In genomic region chr14:21102472-21103164, GRCh38 we compare ENCODE assay signal across 9 cellular contexts. TPM values are rescaled to one million over a fixed set of nuclear protein-coding genes. Genes with fewer than 3 reads are reported as not detected.
DNase-seq lines count a peak whose midpoint lies in the region; ATAC-seq and TF ChIP-seq lines count a peak whose summit lies in the region.
"Had no signal": no experiment of that assay in that cellular context is flagged by ENCODE, and none has a peak within 500 bp of the region (broad histone marks: within the 10 kb centered on the region; RNA-seq: fewer than 3 reads in every experiment).

No MANE protein-coding gene starts in this region.

- H3K27me3 Mint-ChIP-seq in stimulated activated naive CD8-positive, alpha-beta T cell treated with anti-CD3 and anti-CD28 coated beads, Interleukin-15, Interleukin-2, amounts not matched to agents 100 ng/mL and 50 ng/mL, for 24 hours, result peaks cover 9% of the 10 kb centered on the region
- H3K27me3 Mint-ChIP-seq in activated T-helper 1 cell treated with anti-CD3 and anti-CD28 coated beads, Interleukin-12 subunit alpha, Interleukin-12 subunit beta, Interleukin-2, Interleukin-4 antibody, amounts not matched to agents 30 ng/mL and 10 ng/mL and 1 ng/mL, durations not matched to agents 14 hours and 24 hours and 36 hours (ENCODE audit: insufficient read depth), result peaks cover 9% of the 10 kb centered on the region

- intact Hi-C loops in activated T-helper 1 cell treated with anti-CD3 and anti-CD28 coated beads, Interleukin-12 subunit alpha, Interleukin-12 subunit beta, Interleukin-2, Interleukin-4 antibody, amounts not matched to agents 30 ng/mL and 10 ng/mL and 1 ng/mL, durations not matched to agents 14 hours and 24 hours and 36 hours (cut with micrococcal nuclease), result loop anchor here (1.0 to 10.0 kb wide), 6 partner anchors 113 to 640 kb away; partner anchors contain the start of genes CHD8, HNRNPC, METTL17 and PIP4P1
- intact Hi-C loops in vagina (cut with DNase I), result loop anchor here (5.0 kb wide), 1 partner anchor 75 kb away; the partner anchor contains the start of gene NDRG2

- no peak for ATAC-seq in stimulated activated naive CD8-positive, alpha-beta T cell treated with anti-CD3 and anti-CD28 coated beads, Interleukin-15, Interleukin-2, amounts not matched to agents 100 U/mL and 50 U/mL, for 24 hours
- ATAC-seq in HG02852 (IDR thresholded peaks at IDR 0.05; ENCODE audit: unreplicated experiment), result no peak

- no peaks in the 10 kb centered on the region for H3K36me3 ChIP-seq in vagina

- H3K4me3 Mint-ChIP-seq in stimulated activated naive CD8-positive, alpha-beta T cell treated with anti-CD3 and anti-CD28 coated beads, Interleukin-15, Interleukin-2, amounts not matched to agents 100 ng/mL and 50 ng/mL, for 24 hours, result peak overlapping the region; percentile 84
- H3K4me3 Mint-ChIP-seq in activated T-helper 1 cell treated with anti-CD3 and anti-CD28 coated beads, Interleukin-12 subunit alpha, Interleukin-12 subunit beta, Interleukin-2, Interleukin-4 antibody, amounts not matched to agents 30 ng/mL and 10 ng/mL and 1 ng/mL, durations not matched to agents 14 hours and 24 hours and 36 hours, result peak overlapping the region; percentile 93

- H3K9me3 Mint-ChIP-seq in stimulated activated naive CD8-positive, alpha-beta T cell treated with anti-CD3 and anti-CD28 coated beads, Interleukin-15, Interleukin-2, amounts not matched to agents 100 ng/mL and 50 ng/mL, for 24 hours, result no peaks in the 10 kb centered on the region
- no peaks in the 10 kb centered on the region for H3K9me3 Mint-ChIP-seq in activated T-helper 1 cell treated with anti-CD3 and anti-CD28 coated beads, Interleukin-12 subunit alpha, Interleukin-12 subunit beta, Interleukin-2, Interleukin-4 antibody, amounts not matched to agents 30 ng/mL and 10 ng/mL and 1 ng/mL, durations not matched to agents 14 hours and 24 hours and 36 hours

- H3K36me3 Mint-ChIP-seq in stimulated activated naive CD8-positive, alpha-beta T cell treated with anti-CD3 and anti-CD28 coated beads, Interleukin-15, Interleukin-2, amounts not matched to agents 100 ng/mL and 50 ng/mL, for 24 hours (ENCODE audit: low read depth), result no peaks in the 10 kb centered on the region
- H3K36me3 Mint-ChIP-seq in activated T-helper 1 cell treated with anti-CD3 and anti-CD28 coated beads, Interleukin-12 subunit alpha, Interleukin-12 subunit beta, Interleukin-2, Interleukin-4 antibody, amounts not matched to agents 30 ng/mL and 10 ng/mL and 1 ng/mL, durations not matched to agents 14 hours and 24 hours and 36 hours (ENCODE audit: low read depth), result peaks cover 1% of the 10 kb centered on the region

- H3K27me3 ChIP-seq in layer of hippocampus (ENCODE audit: control insufficient read depth, insufficient read depth, low read length) (no peaks in the 10 kb centered on the region), vagina (no peaks in the 10 kb centered on the region)

- H3K27ac Mint-ChIP-seq in stimulated activated naive CD8-positive, alpha-beta T cell treated with anti-CD3 and anti-CD28 coated beads, Interleukin-15, Interleukin-2, amounts not matched to agents 100 ng/mL and 50 ng/mL, for 24 hours, result no peak overlapping the region
- H3K27ac Mint-ChIP-seq in activated T-helper 1 cell treated with anti-CD3 and anti-CD28 coated beads, Interleukin-12 subunit alpha, Interleukin-12 subunit beta, Interleukin-2, Interleukin-4 antibody, amounts not matched to agents 30 ng/mL and 10 ng/mL and 1 ng/mL, durations not matched to agents 14 hours and 24 hours and 36 hours, result peak overlapping the region; percentile 97

- DNase-seq in stimulated activated naive CD8-positive, alpha-beta T cell treated with anti-CD3 and anti-CD28 coated beads, Interleukin-15, Interleukin-2, amounts not matched to agents 100 U/mL and 50 U/mL, for 24 hours, result no peak
- DNase-seq in activated T-helper 1 cell treated with anti-CD3 and anti-CD28 coated beads, Interleukin-12 subunit alpha, Interleukin-12 subunit beta, Interleukin-2, Interleukin-4 antibody, amounts not matched to agents 30 ng/mL and 10 ng/mL and 1 ng/mL, durations not matched to agents 14 hours and 24 hours and 36 hours (ENCODE audit: low spot score), result no peak
- DNase-seq in vagina (ENCODE audit: extremely low spot score in 2 of 2) (no peak), EL (no peak), NOMO-1 treated with dmso at 0.1 percent for 144 hours (lab: John Stamatoyannopoulos, UW; ENCODE audit: unreplicated experiment) (no peak)

- TF ChIP-seq POLR2A in vagina (IDR thresholded peaks at IDR 0.05), result no peak

- H3K27ac ChIP-seq in layer of hippocampus (ENCODE audit: low read depth, low read length), result peak overlapping the region; percentile 99
- H3K27ac ChIP-seq in vagina, result peak overlapping the region; percentile 99

- TF ChIP-seq CTCF in vagina (IDR thresholded peaks at IDR 0.05), result no peak

- H3K4me1 Mint-ChIP-seq in stimulated activated naive CD8-positive, alpha-beta T cell treated with anti-CD3 and anti-CD28 coated beads, Interleukin-15, Interleukin-2, amounts not matched to agents 100 ng/mL and 50 ng/mL, for 24 hours (ENCODE audit: low read depth), result peaks cover 45% of the 10 kb centered on the region
- peaks cover 59% of the 10 kb centered on the region for H3K4me1 Mint-ChIP-seq in activated T-helper 1 cell treated with anti-CD3 and anti-CD28 coated beads, Interleukin-12 subunit alpha, Interleukin-12 subunit beta, Interleukin-2, Interleukin-4 antibody, amounts not matched to agents 30 ng/mL and 10 ng/mL and 1 ng/mL, durations not matched to agents 14 hours and 24 hours and 36 hours (ENCODE audit: low read depth)

- H3K9me3 ChIP-seq in vagina, result no peaks in the 10 kb centered on the region

- no peak overlapping the region for H3K4me3 ChIP-seq in vagina

- H3K4me1 ChIP-seq in vagina, result peaks cover 58% of the 10 kb centered on the region

RNA-seq across cellular contexts. Expression of gene TMEM253, which starts 1.8 kb away (rescaled TPM):
- not detected in 2 replicates for total RNA-seq in activated T-helper 1 cell treated with anti-CD3 and anti-CD28 coated beads, Interleukin-12 subunit alpha, Interleukin-12 subunit beta, Interleukin-2, Interleukin-4 antibody, amounts not matched to agents 30 ng/mL and 10 ng/mL and 1 ng/mL, durations not matched to agents 14 hours and 24 hours and 36 hours
- total RNA-seq in vagina, result not detected

RNA-seq across cellular contexts. Expression of gene ZNF219, which starts 4.2 kb away (rescaled TPM):
- 8.2 and 8.3 TPM in 2 replicates for total RNA-seq in activated T-helper 1 cell treated with anti-CD3 and anti-CD28 coated beads, Interleukin-12 subunit alpha, Interleukin-12 subunit beta, Interleukin-2, Interleukin-4 antibody, amounts not matched to agents 30 ng/mL and 10 ng/mL and 1 ng/mL, durations not matched to agents 14 hours and 24 hours and 36 hours
- total RNA-seq in vagina, result 69.2 TPM

RNA-seq across cellular contexts. Expression of gene ARHGEF40, which starts 32.5 kb away (rescaled TPM):
- not detected in 2 replicates for total RNA-seq in activated T-helper 1 cell treated with anti-CD3 and anti-CD28 coated beads, Interleukin-12 subunit alpha, Interleukin-12 subunit beta, Interleukin-2, Interleukin-4 antibody, amounts not matched to agents 30 ng/mL and 10 ng/mL and 1 ng/mL, durations not matched to agents 14 hours and 24 hours and 36 hours
- total RNA-seq in vagina, result 36.3 TPM

RNA-seq across cellular contexts. Expression of gene RNASE8, which starts 45.0 kb away (rescaled TPM):
- not detected in 2 replicates for total RNA-seq in activated T-helper 1 cell treated with anti-CD3 and anti-CD28 coated beads, Interleukin-12 subunit alpha, Interleukin-12 subunit beta, Interleukin-2, Interleukin-4 antibody, amounts not matched to agents 30 ng/mL and 10 ng/mL and 1 ng/mL, durations not matched to agents 14 hours and 24 hours and 36 hours
- not detected for total RNA-seq in vagina
- total RNA-seq: renal cortical epithelial cell had no signal

RNA-seq across cellular contexts. Expression of gene OR5AU1, which starts 53.2 kb away (rescaled TPM):
- total RNA-seq in activated T-helper 1 cell treated with anti-CD3 and anti-CD28 coated beads, Interleukin-12 subunit alpha, Interleukin-12 subunit beta, Interleukin-2, Interleukin-4 antibody, amounts not matched to agents 30 ng/mL and 10 ng/mL and 1 ng/mL, durations not matched to agents 14 hours and 24 hours and 36 hours, result not detected in 2 replicates
- not detected for total RNA-seq in vagina
- total RNA-seq: renal cortical epithelial cell had no signal

Comparison
In these comparisons a context has a peak if more than half of its experiments do, and no peak if none do; other contexts are left out.
1. RNA of gene ARHGEF40, which starts 32.5 kb away (total RNA-seq): 36.3 TPM in vagina (single experiment); not detected in activated T-helper 1 cell treated with anti-CD3 and anti-CD28 coated beads, Interleukin-12 subunit alpha, Interleukin-12 subunit beta, Interleukin-2, Interleukin-4 antibody, amounts not matched to agents 30 ng/mL and 10 ng/mL and 1 ng/mL, durations not matched to agents 14 hours and 24 hours and 36 hours; every median in the first group is over 10 times any median in the second.